Comparison of ENCODE assay signal across 21 cellular contexts in genomic region chr4:24675723-24676122, GRCh38.
"Had no signal": no experiment of that assay in that cellular context is flagged by ENCODE, and none has a peak within 500 bp of the region (broad histone marks: within the 10 kb centered on the region; RNA-seq: fewer than 3 reads in every experiment).

No MANE protein-coding gene starts in this region.

- H3K27me3 Mint-ChIP-seq: activated naive CD8-positive, alpha-beta T cell treated with anti-CD3 and anti-CD28 coated beads, Interleukin-2, amount 50 U/mL, for 24 hours had no signal

- H3K27ac Mint-ChIP-seq: activated naive CD4-positive, alpha-beta T cell treated with anti-CD3 and anti-CD28 coated beads, Interleukin-2, amount 10 ng/mL, durations not matched to agents 7 days and 5 days; activated naive CD8-positive, alpha-beta T cell treated with anti-CD3 and anti-CD28 coated beads, Interleukin-2, amount 50 U/mL, for 24 hours; brain; natural killer cell treated with Interleukin-12 subunit alpha and Interleukin-12 subunit beta and Interleukin-15 and Interleukin-18, amount 100 ng/mL, for 72 hours; stimulated activated effector memory CD8-positive, alpha-beta T cell treated with anti-CD3 and anti-CD28 coated beads, Interleukin-12 subunit alpha, Interleukin-12 subunit beta, amount 100 ng/mL, for 72 hours; type B pancreatic cell had no signal

- H3K9me3 Mint-ChIP-seq: activated naive CD4-positive, alpha-beta T cell treated with anti-CD3 and anti-CD28 coated beads, Interleukin-2, amount 10 ng/mL, durations not matched to agents 7 days and 5 days; natural killer cell treated with Interleukin-12 subunit alpha and Interleukin-12 subunit beta and Interleukin-15 and Interleukin-18, amount 100 ng/mL, for 72 hours had no signal

- H3K36me3 Mint-ChIP-seq: activated naive CD4-positive, alpha-beta T cell treated with anti-CD3 and anti-CD28 coated beads, Interleukin-2, amount 10 ng/mL, durations not matched to agents 7 days and 5 days; brain; natural killer cell treated with Interleukin-12 subunit alpha and Interleukin-12 subunit beta and Interleukin-15 and Interleukin-18, amount 100 ng/mL, for 72 hours; stimulated activated effector memory CD8-positive, alpha-beta T cell treated with anti-CD3 and anti-CD28 coated beads, Interleukin-12 subunit alpha, Interleukin-12 subunit beta, amount 100 ng/mL, for 72 hours; type B pancreatic cell had no signal

- H3K27me3 ChIP-seq: stomach had no signal

- ATAC-seq: activated naive CD8-positive, alpha-beta T cell treated with anti-CD3 and anti-CD28 coated beads, Interleukin-2, amount 50 U/mL, for 24 hours; lower lobe of right lung; natural killer cell treated with Interleukin-12 subunit alpha and Interleukin-12 subunit beta and Interleukin-15 and Interleukin-18, amount 100 ng/mL, for 72 hours; sciatic nerve; stimulated activated effector memory CD8-positive, alpha-beta T cell treated with anti-CD3 and anti-CD28 coated beads, Interleukin-12 subunit alpha, Interleukin-12 subunit beta, amount 100 ng/mL, for 72 hours had no signal

- H3K4me1 ChIP-seq: lower lobe of right lung, parathyroid adenoma, stomach had no signal

- H3K36me3 ChIP-seq: lower lobe of right lung, stomach had no signal

- DNase-seq: activated CD4-positive, CD25-positive, alpha-beta regulatory T cell treated with anti-CD3 and anti-CD28 coated beads, Interleukin-2, amount 50 U/mL, for 72 hours; activated CD8-positive, alpha-beta memory T cell treated with anti-CD3 and anti-CD28 coated beads for 24 hours; activated CD8-positive, alpha-beta memory T cell treated with anti-CD3 and anti-CD28 coated beads, Interleukin-2, amount 50 U/mL, for 48 hours; activated effector memory CD4-positive, alpha-beta T cell treated with Interleukin-2 at 50 U/mL for 16 hours; activated naive CD4-positive, alpha-beta T cell treated with anti-CD3 and anti-CD28 coated beads, Interleukin-2, amount 10 ng/mL, durations not matched to agents 7 days and 5 days; activated naive CD8-positive, alpha-beta T cell treated with anti-CD3 and anti-CD28 coated beads, Interleukin-2, amount 50 U/mL, for 24 hours; activated T-cell treated with anti-CD3 and anti-CD28 coated beads, Interleukin-2, amount 50 U/mL, for 48 hours; anterior cingulate cortex; erythroblast; lower lobe of right lung; stimulated activated CD4-positive, alpha-beta T cell treated with anti-CD3 and anti-CD28 coated beads, Interleukin-4, amount 100 ng/mL, for 24 hours; stomach had no signal

- H3K79me2 ChIP-seq: parathyroid adenoma had no signal

- H3K4me2 ChIP-seq: smooth muscle cell had no signal

- H2AFZ ChIP-seq: parathyroid adenoma had no signal

- H3K4me3 Mint-ChIP-seq: activated naive CD4-positive, alpha-beta T cell treated with anti-CD3 and anti-CD28 coated beads, Interleukin-2, amount 10 ng/mL, durations not matched to agents 7 days and 5 days; activated naive CD8-positive, alpha-beta T cell treated with anti-CD3 and anti-CD28 coated beads, Interleukin-2, amount 50 U/mL, for 24 hours; brain; natural killer cell treated with Interleukin-12 subunit alpha and Interleukin-12 subunit beta and Interleukin-15 and Interleukin-18, amount 100 ng/mL, for 72 hours; stimulated activated effector memory CD8-positive, alpha-beta T cell treated with anti-CD3 and anti-CD28 coated beads, Interleukin-12 subunit alpha, Interleukin-12 subunit beta, amount 100 ng/mL, for 72 hours; type B pancreatic cell had no signal

- H3K9me3 ChIP-seq: lower lobe of right lung, stomach had no signal

- H3K4me3 ChIP-seq: coronary artery, lower lobe of right lung, smooth muscle cell, stomach had no signal

- H3K27ac ChIP-seq: coronary artery, lower lobe of right lung, parathyroid adenoma, stomach, VCaP had no signal

- H3K4me1 Mint-ChIP-seq: activated naive CD4-positive, alpha-beta T cell treated with anti-CD3 and anti-CD28 coated beads, Interleukin-2, amount 10 ng/mL, durations not matched to agents 7 days and 5 days; activated naive CD8-positive, alpha-beta T cell treated with anti-CD3 and anti-CD28 coated beads, Interleukin-2, amount 50 U/mL, for 24 hours; brain; stimulated activated effector memory CD8-positive, alpha-beta T cell treated with anti-CD3 and anti-CD28 coated beads, Interleukin-12 subunit alpha, Interleukin-12 subunit beta, amount 100 ng/mL, for 72 hours had no signal
